Comparison of ENCODE assay signal across 8 cellular contexts in the genomic region with DNA sequence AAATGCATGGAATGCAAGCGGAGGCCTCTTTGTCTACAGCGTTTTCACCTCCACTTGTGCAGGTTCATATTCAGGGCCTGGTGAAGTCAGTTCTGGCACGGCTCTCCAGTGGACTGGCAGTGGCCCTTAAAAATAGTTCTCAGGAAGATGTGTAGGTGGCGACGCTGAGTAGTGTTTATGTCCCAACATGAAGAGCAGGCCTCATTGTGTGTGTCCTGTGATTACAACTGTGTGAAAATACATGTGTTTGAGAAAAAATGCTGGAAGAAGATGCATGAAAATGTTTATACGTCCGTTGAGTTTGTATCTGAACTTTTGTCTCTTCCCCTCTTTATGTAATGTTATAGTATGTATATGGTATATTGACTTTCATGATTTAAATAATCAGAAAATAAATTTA. TPM values are rescaled to one million over a fixed set of nuclear protein-coding genes. Genes with fewer than 3 reads are reported as not detected.
DNase-seq lines count a peak whose midpoint lies in the region; ATAC-seq, FAIRE-seq and TF ChIP-seq lines count a peak whose summit lies in the region.

No MANE protein-coding gene starts in this region.

- no peaks in the 10 kb centered on the region for H3K9me1 ChIP-seq in keratinocyte (ENCODE audit: control insufficient read depth, extremely low read depth, insufficient read depth, low read length)

- dilution Hi-C loops in keratinocyte (cut with MboI; ENCODE audit: extremely low pct_ligation_motif_present, low sequenced_read_pairs): no loop called here

- no peaks in the 10 kb centered on the region for H3K36me3 ChIP-seq in BJ (ENCODE audit: control insufficient read depth, insufficient read depth, low read length)
- H3K36me3 ChIP-seq in GM23338 (ENCODE audit: insufficient read depth): no peaks in the 10 kb centered on the region
- no peaks in the 10 kb centered on the region for H3K36me3 ChIP-seq in keratinocyte (ENCODE audit: control insufficient read depth in 2 of 2, extremely low read depth in 1 of 2, insufficient read depth in 2 of 2, low read length in 2 of 2)

- POLR2A ChIA-PET in BJ (lab: Charles Lee): no interaction called here

- peak; percentile 38; the same call in 1 of the 2 replicates for TF ChIP-seq CTCF in BJ (IDR thresholded peaks at IDR 0.05; ENCODE audit: insufficient read depth, low read depth, low read length)
- TF ChIP-seq CTCF in GM23338 (conservative IDR thresholded peaks at IDR 0.05; ENCODE audit: low read depth in 2 of 2): peak; percentile 48 to 62
- TF ChIP-seq CTCF in keratinocyte (optimal IDR thresholded peaks at IDR 0.05 in 1 of 3, IDR thresholded peaks at IDR 0.05 in 1 of 3, conservative IDR thresholded peaks at IDR 0.05 in 1 of 3; ENCODE audit: extremely low read depth in 1 of 3, insufficient read depth in 2 of 3, low read length in 3 of 3): peak in 2 of 3 experiments; percentile 34 to 51

- no peak overlapping the region for H3K4me3 Mint-ChIP-seq in GM23338
- no peak overlapping the region for H3K4me3 Mint-ChIP-seq in activated naive CD8-positive, alpha-beta T cell treated with anti-CD3 and anti-CD28 coated beads, Interleukin-2, amount 50 U/mL, for 24 hours

- no peak overlapping the region for H2AFZ ChIP-seq in GM23338
- no peak overlapping the region for H2AFZ ChIP-seq in keratinocyte (ENCODE audit: control insufficient read depth, low read length)

- H4K20me1 ChIP-seq in GM23338 (replicated peaks; ENCODE audit: insufficient read depth): no peaks in the 10 kb centered on the region
- no peaks in the 10 kb centered on the region for H4K20me1 ChIP-seq in keratinocyte (ENCODE audit: control insufficient read depth, extremely low read depth, insufficient read depth, low read length)

- H3K27ac Mint-ChIP-seq in GM23338: 0 out of 2 replicates have a peak overlapping the region, but pooled peaks have one; percentile 44
- no peak overlapping the region for H3K27ac Mint-ChIP-seq in activated naive CD8-positive, alpha-beta T cell treated with anti-CD3 and anti-CD28 coated beads, Interleukin-2, amount 50 U/mL, for 24 hours

- peak; percentile 60 for ATAC-seq in GM23338
- peak; percentile 71 for ATAC-seq in activated naive CD8-positive, alpha-beta T cell treated with anti-CD3 and anti-CD28 coated beads, Interleukin-2, amount 50 U/mL, for 24 hours
- no peak for ATAC-seq in GM18858 (IDR thresholded peaks at IDR 0.05; ENCODE audit: unreplicated experiment)
- ATAC-seq in HG02610 (IDR thresholded peaks at IDR 0.05; ENCODE audit: unreplicated experiment): no peak

- no peak overlapping the region for H3K9ac ChIP-seq in keratinocyte (ENCODE audit: control insufficient read depth, extremely low read depth, insufficient read depth, low read length)

- H3K4me2 ChIP-seq in GM23338: no peak overlapping the region
- H3K4me2 ChIP-seq in keratinocyte (ENCODE audit: control insufficient read depth, extremely low read depth, insufficient read depth, low read depth, low read length): no peak overlapping the region

- H3K4me1 Mint-ChIP-seq in GM23338: peaks cover 34% of the 10 kb centered on the region
- peaks cover 39% of the 10 kb centered on the region for H3K4me1 Mint-ChIP-seq in activated naive CD8-positive, alpha-beta T cell treated with anti-CD3 and anti-CD28 coated beads, Interleukin-2, amount 50 U/mL, for 24 hours

- H3K9me2 ChIP-seq in GM23338 (ENCODE audit: insufficient read depth): no peaks in the 10 kb centered on the region

- H3K27me3 ChIP-seq in BJ (ENCODE audit: control insufficient read depth, insufficient read depth, low read length) (no peaks in the 10 kb centered on the region), GM23338 (ENCODE audit: insufficient read depth) (no peaks in the 10 kb centered on the region), keratinocyte (ENCODE audit: control insufficient read depth, extremely low read depth, insufficient read depth, low read length) (no peaks in the 10 kb centered on the region)

- no peaks in the 10 kb centered on the region for H3F3A ChIP-seq in GM23338 (replicated peaks; ENCODE audit: low read depth)

- H3K79me2 ChIP-seq in GM23338 (replicated peaks; ENCODE audit: insufficient read depth) (no peaks in the 10 kb centered on the region), keratinocyte (ENCODE audit: control insufficient read depth, insufficient read depth, low read length) (no peaks in the 10 kb centered on the region)

- no peaks in the 10 kb centered on the region for H3K9me3 ChIP-seq in keratinocyte (ENCODE audit: control insufficient read depth, low read depth, low read length)

- no peak for DNase-seq in BJ (ENCODE audit: low read depth)
- DNase-seq in GM23338 (ENCODE audit: low spot score): peak; percentile 69
- DNase-seq in NCI-H774 (lab: John Stamatoyannopoulos, UW): peak; percentile 24
- DNase-seq in activated naive CD8-positive, alpha-beta T cell treated with anti-CD3 and anti-CD28 coated beads, Interleukin-2, amount 50 U/mL, for 24 hours: no peak
- no peak for DNase-seq in keratinocyte (ENCODE audit: low read depth, low spot score)
- no peak for DNase-seq in epidermal melanocyte (ENCODE audit: insufficient read length, low spot score)

- CTCF ChIA-PET in BJ (lab: Yijun Ruan, JAX): no interaction called here

- H3K4me3 ChIP-seq in BJ (ENCODE audit: low read depth, low read length) (no peak overlapping the region), GM23338 (no peak overlapping the region), keratinocyte (ENCODE audit: control insufficient read depth in 2 of 3, extremely low read depth in 1 of 3, insufficient read depth in 2 of 3, low read depth in 1 of 3, low read length in 3 of 3) (no peak overlapping the region)

- H3K4me1 ChIP-seq in GM23338 (ENCODE audit: insufficient read depth) (peaks cover 28% of the 10 kb centered on the region), keratinocyte (ENCODE audit: control insufficient read depth, extremely low read depth, insufficient read depth, low read length) (peaks cover 37% of the 10 kb centered on the region)

- FAIRE-seq in keratinocyte (lab: Jason Lieb, UNC): no peak

- peaks cover 2% of the 10 kb centered on the region for H3K27me3 Mint-ChIP-seq in GM23338 (ENCODE audit: insufficient read depth, low read depth, poor library complexity)
- H3K27me3 Mint-ChIP-seq in activated naive CD8-positive, alpha-beta T cell treated with anti-CD3 and anti-CD28 coated beads, Interleukin-2, amount 50 U/mL, for 24 hours: no peaks in the 10 kb centered on the region

- no peaks in the 10 kb centered on the region for H3K36me3 Mint-ChIP-seq in GM23338 (ENCODE audit: low read depth)
- H3K36me3 Mint-ChIP-seq in activated naive CD8-positive, alpha-beta T cell treated with anti-CD3 and anti-CD28 coated beads, Interleukin-2, amount 50 U/mL, for 24 hours (ENCODE audit: low read depth): no peaks in the 10 kb centered on the region

- H3K27ac ChIP-seq in GM23338 (ENCODE audit: low read depth): no peak overlapping the region
- H3K27ac ChIP-seq in keratinocyte (ENCODE audit: control insufficient read depth, insufficient read depth, low read length): no peak overlapping the region

- no peaks in the 10 kb centered on the region; the same call in 2 of the 3 replicates for H3K9me3 Mint-ChIP-seq in GM23338
- H3K9me3 Mint-ChIP-seq in activated naive CD8-positive, alpha-beta T cell treated with anti-CD3 and anti-CD28 coated beads, Interleukin-2, amount 50 U/mL, for 24 hours: no peaks in the 10 kb centered on the region

TF ChIP-seq in GM23338, 12 proteins besides CTCF, POLR2A, EP300 and RAD21 (continues in another document):
- TF ChIP-seq JUNB (IDR thresholded peaks at IDR 0.05; ENCODE audit: unreplicated experiment): no peak
- no peak for TF ChIP-seq CREB1 (CRISPR knock-in tag; IDR thresholded peaks at IDR 0.05; ENCODE audit: low read depth)
- no peak for TF ChIP-seq ZNF114 (CRISPR knock-in tag; IDR thresholded peaks at IDR 0.05)
- TF ChIP-seq STAT1 (IDR thresholded peaks at IDR 0.05; ENCODE audit: unreplicated experiment): no peak
- no peak for TF ChIP-seq POLR2AphosphoS5 (IDR thresholded peaks at IDR 0.05; ENCODE audit: low read depth)
- TF ChIP-seq EZH2phosphoT487 (IDR thresholded peaks at IDR 0.05; ENCODE audit: unreplicated experiment): no peak
- no peak for TF ChIP-seq NANOG (IDR thresholded peaks at IDR 0.05; ENCODE audit: borderline replicate concordance)
- TF ChIP-seq, protein P1, sequence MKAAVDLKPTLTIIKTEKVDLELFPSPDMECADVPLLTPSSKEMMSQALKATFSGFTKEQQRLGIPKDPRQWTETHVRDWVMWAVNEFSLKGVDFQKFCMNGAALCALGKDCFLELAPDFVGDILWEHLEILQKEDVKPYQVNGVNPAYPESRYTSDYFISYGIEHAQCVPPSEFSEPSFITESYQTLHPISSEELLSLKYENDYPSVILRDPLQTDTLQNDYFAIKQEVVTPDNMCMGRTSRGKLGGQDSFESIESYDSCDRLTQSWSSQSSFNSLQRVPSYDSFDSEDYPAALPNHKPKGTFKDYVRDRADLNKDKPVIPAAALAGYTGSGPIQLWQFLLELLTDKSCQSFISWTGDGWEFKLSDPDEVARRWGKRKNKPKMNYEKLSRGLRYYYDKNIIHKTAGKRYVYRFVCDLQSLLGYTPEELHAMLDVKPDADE (IDR thresholded peaks at IDR 0.05): no peak

RNA-seq across cellular contexts. Expression of a gene that starts 7.2 kb away (rescaled TPM):
- polyA plus RNA-seq in BJ (2011; rRNA removed): 0.31 and 0.56 TPM in 2 replicates
- polyA minus RNA-seq in BJ (2011; rRNA and poly(A)+ RNA removed): 0.28 and 0.82 TPM in 2 replicates
- total RNA-seq in GM23338 (2014; rRNA removed; shearing (Covaris generic)): not detected in 2 replicates
- not detected in 2 replicates for polyA plus RNA-seq in GM23338 (2016; fragmentation: Nextera tagmentation; extraction: Ambion mirVana)
- not detected in 3 replicates for polyA plus RNA-seq in keratinocyte
- polyA plus RNA-seq in keratinocyte (2011; ENCODE audit: low read depth): not detected
- not detected in 2 replicates for polyA plus RNA-seq in keratinocyte (2011; cell fraction: cytosol; rRNA removed)
- polyA plus RNA-seq in keratinocyte (2011; cell fraction: nucleus; rRNA removed): not detected in 2 replicates
- not detected in 2 replicates for polyA plus RNA-seq in keratinocyte (2012; ENCODE audit: low replicate concordance)
- not detected in 3 replicates for polyA minus RNA-seq in keratinocyte
- not detected for polyA minus RNA-seq in keratinocyte (2011; cell fraction: cytosol; rRNA and poly(A)+ RNA removed)
- polyA minus RNA-seq in keratinocyte (2011; cell fraction: nucleus; rRNA and poly(A)+ RNA removed): not detected in 2 replicates

Comparison
In these comparisons a context has a peak if more than half of its experiments do, and no peak if none do; other contexts are left out.
1. DNase-seq: peak in GM23338 (single experiment) and NCI-H774 (single experiment); none in BJ (single experiment), activated naive CD8-positive, alpha-beta T cell treated with anti-CD3 and anti-CD28 coated beads, Interleukin-2, amount 50 U/mL, for 24 hours (single experiment), keratinocyte (single experiment) and epidermal melanocyte (single experiment).
2. ATAC-seq: peak in GM23338 (single experiment) and activated naive CD8-positive, alpha-beta T cell treated with anti-CD3 and anti-CD28 coated beads, Interleukin-2, amount 50 U/mL, for 24 hours (single experiment); none in GM18858 (single experiment) and HG02610 (single experiment).
3. Peak in every context shown above with its lines, with median percentiles within 50 percentile points of each other: CTCF ChIP-seq.